1 cellular context compared by ENCODE assay signal in genomic region chr7:100101016-100101862, GRCh38.
A peak's percentile ranks its signal among the peaks of the same experiment; 100 is the strongest.
TF ChIP-seq lines count a peak whose summit lies in the region.

Gene AP4M1 (plus strand): TSS chr7:100101643. CDS start chr7:100101715, 72 bp downstream.
Gene MCM7 (minus strand): TSS chr7:100101397. CDS start chr7:100101294, 103 bp downstream.

TF ChIP-seq in K562, 482 proteins besides CTCF, POLR2A, EP300 and RAD21 (continued from another document and continues in another):
- TF ChIP-seq ZNF407 (IDR thresholded peaks at IDR 0.05; ENCODE audit: low read depth) (no peak), BHLHE40 (IDR thresholded peaks at IDR 0.05; ENCODE audit: low read length) (peak; percentile 92), SRSF1 (IDR thresholded peaks at IDR 0.05; ENCODE audit: low read depth, low read length) (no peak), KHSRP (IDR thresholded peaks at IDR 0.05) (no peak), ILF3 (IDR thresholded peaks at IDR 0.05; ENCODE audit: borderline replicate concordance) (no peak), CREB3 (tag; conservative IDR thresholded peaks at IDR 0.05; ENCODE audit: low read depth) (no peak), TEAD1 (CRISPR knock-in tag; IDR thresholded peaks at IDR 0.05) (peak in 1 of 2 experiments; percentile 87; a peak in 1 of 4 replicates), FOXM1 (IDR thresholded peaks at IDR 0.05; ENCODE audit: low read depth) (peak; percentile 72; the same call in 1 of the 2 replicates), FOXM1 (CRISPR knock-in tag; IDR thresholded peaks at IDR 0.05; ENCODE audit: low read depth) (no peak; the same call in 1 of the 2 replicates), MITF (IDR thresholded peaks at IDR 0.05) (peak; percentile 78; the same call in 1 of the 2 replicates), E2F3 (CRISPR knock-in tag; IDR thresholded peaks at IDR 0.05) (peak; percentile 99), ZBTB40 (IDR thresholded peaks at IDR 0.05) (no peak), ZBTB40 (CRISPR knock-in tag; IDR thresholded peaks at IDR 0.05) (no peak), HCFC1 (IDR thresholded peaks at IDR 0.05; ENCODE audit: low read depth, low read length) (peak; percentile 39; the same call in 1 of the 2 replicates), NR4A1 (CRISPR knock-in tag; IDR thresholded peaks at IDR 0.05) (peak; percentile 80), NR4A1 (tag; IDR thresholded peaks at IDR 0.05) (no peak), ZNF140 (CRISPR knock-in tag; IDR thresholded peaks at IDR 0.05) (no peak), ETV6 (IDR thresholded peaks at IDR 0.05; ENCODE audit: borderline replicate concordance in 1 of 2, low read depth in 2 of 2, low read length in 1 of 2) (no peak), ETV6 (CRISPR knock-in tag; IDR thresholded peaks at IDR 0.05; ENCODE audit: borderline replicate concordance) (no peak), TAL1 (IDR thresholded peaks at IDR 0.05) (no peak), KLF6 (CRISPR knock-in tag; IDR thresholded peaks at IDR 0.05; ENCODE audit: borderline replicate concordance) (no peak), RBM22 (IDR thresholded peaks at IDR 0.05; ENCODE audit: low read depth, low read length, poor library complexity, severe bottlenecking) (peak; percentile 60), IFI16 (CRISPR knock-in tag; IDR thresholded peaks at IDR 0.05) (no peak), SRSF7 (optimal IDR thresholded peaks at IDR 0.05; ENCODE audit: low read depth, low read length) (no peak), PHF8 (IDR thresholded peaks at IDR 0.05; ENCODE audit: borderline replicate concordance, low read length) (peak; percentile 78; the same call in 1 of the 2 replicates), ZBTB2 (IDR thresholded peaks at IDR 0.05) (0 out of 2 replicates have a peak, but pooled peaks have one; percentile 22), ZEB2 (IDR thresholded peaks at IDR 0.05) (no peak), SIX5 (IDR thresholded peaks at IDR 0.05; ENCODE audit: borderline replicate concordance in 1 of 2, insufficient read depth in 1 of 2, low read depth in 1 of 2, low read length in 2 of 2) (no peak), ZBTB1 (CRISPR knock-in tag; IDR thresholded peaks at IDR 0.05; ENCODE audit: borderline replicate concordance, low read depth) (peak; percentile 63; the same call in 1 of the 2 replicates), TFE3 (CRISPR knock-in tag; IDR thresholded peaks at IDR 0.05) (peak; percentile 96), ATF6 (CRISPR knock-in tag; IDR thresholded peaks at IDR 0.05) (0 out of 2 replicates have a peak, but pooled peaks have one; percentile 87)
